29 cellular contexts compared by ENCODE assay signal in genomic region chr5:126056362-126056761, GRCh38.
"Had no signal": no experiment of that assay in that cellular context is flagged by ENCODE, and none has a peak within 500 bp of the region (broad histone marks: within the 10 kb centered on the region; RNA-seq: fewer than 3 reads in every experiment).

No MANE protein-coding gene starts in this region.

- FAIRE-seq: endothelial cell of umbilical vein, islet of Langerhans, urothelium cell line had no signal

- H3K4me1 Mint-ChIP-seq: activated T-helper 17 cell treated with anti-CD3 and anti-CD28 coated beads, Interleukin-2, amount 50 U/mL, for 72 hours; memory B cell; stimulated activated memory B cell treated with anti-CD40 and anti-IgM and Interleukin-4, amounts not matched to agents 10 μg/mL and 1 μg/mL and 100 μg/mL, for 72 hours; T-cell had no signal

- DNase-seq: activated CD4-positive, alpha-beta T cell treated with anti-CD3 and anti-CD28 coated beads for 1 hour; activated CD4-positive, alpha-beta T cell treated with anti-CD3 and anti-CD28 coated beads, Interleukin-2, amount 50 U/mL, for 1 hour; activated CD8-positive, alpha-beta memory T cell treated with anti-CD3 and anti-CD28 coated beads for 24 hours; activated CD8-positive, alpha-beta memory T cell treated with anti-CD3 and anti-CD28 coated beads, Interleukin-2, amount 50 U/mL, for 4 hours; activated T-cell treated with anti-CD3 and anti-CD28 coated beads, Interleukin-2, amount 50 U/mL, for 24 hours; aorta; brain microvascular endothelial cell; caudate nucleus; dermis blood vessel endothelial cell; effector CD8-positive, alpha-beta T cell; posterior cingulate gyrus; sigmoid colon; stimulated activated CD4-positive, alpha-beta T cell treated with anti-CD3 and anti-CD28 coated beads, Interleukin-15, amount 100 ng/mL, for 24 hours; stomach; T-cell; WERI-Rb-1 had no signal

- H3K27me3 Mint-ChIP-seq: activated T-cell treated with anti-CD3 and anti-CD28 coated beads, Interleukin-2, amount 50 U/mL, for 24 hours; activated T-helper 17 cell treated with anti-CD3 and anti-CD28 coated beads, Interleukin-2, amount 50 U/mL, for 72 hours; T-cell had no signal

- H3K27ac Mint-ChIP-seq: activated naive CD4-positive, alpha-beta T cell treated with anti-CD3 and anti-CD28 coated beads, Interleukin-2, amount 50 U/mL, for 72 hours; activated T-cell treated with anti-CD3 and anti-CD28 coated beads, Interleukin-2, amount 50 U/mL, for 24 hours; activated T-helper 17 cell treated with anti-CD3 and anti-CD28 coated beads, Interleukin-2, amount 50 U/mL, for 72 hours; memory B cell; stimulated activated memory B cell treated with anti-CD40 and anti-IgM and Interleukin-4, amounts not matched to agents 10 μg/mL and 1 μg/mL and 100 μg/mL, for 72 hours; T-cell; T-helper 2 cell treated with Interferon-gamma antibody and Interleukin-4, amounts not matched to agents 5 μg/mL and 100 μg/mL, for 36 hours had no signal

- H3K4me1 ChIP-seq: sigmoid colon, stomach, suprapubic skin, tibial nerve had no signal

- H3K4me3 ChIP-seq: esophagus muscularis mucosa, hepatocyte, sigmoid colon, smooth muscle cell, stomach, suprapubic skin, tibial nerve had no signal

- H3K27me3 ChIP-seq: brain microvascular endothelial cell, esophagus muscularis mucosa, hepatocyte, sigmoid colon, stomach, suprapubic skin, tibial nerve had no signal

- H3K4me3 Mint-ChIP-seq: activated T-cell treated with anti-CD3 and anti-CD28 coated beads, Interleukin-2, amount 50 U/mL, for 24 hours; activated T-helper 17 cell treated with anti-CD3 and anti-CD28 coated beads, Interleukin-2, amount 50 U/mL, for 72 hours; memory B cell; stimulated activated memory B cell treated with anti-CD40 and anti-IgM and Interleukin-4, amounts not matched to agents 10 μg/mL and 1 μg/mL and 100 μg/mL, for 72 hours; T-cell; T-helper 2 cell treated with Interferon-gamma antibody and Interleukin-4, amounts not matched to agents 5 μg/mL and 100 μg/mL, for 36 hours had no signal

- H3K9me3 ChIP-seq: esophagus muscularis mucosa, sigmoid colon, suprapubic skin, tibial nerve had no signal

- H2AFZ ChIP-seq: hepatocyte had no signal

- H3K36me3 Mint-ChIP-seq: activated naive CD4-positive, alpha-beta T cell treated with anti-CD3 and anti-CD28 coated beads, Interleukin-2, amount 50 U/mL, for 72 hours; memory B cell; stimulated activated memory B cell treated with anti-CD40 and anti-IgM and Interleukin-4, amounts not matched to agents 10 μg/mL and 1 μg/mL and 100 μg/mL, for 72 hours; T-cell had no signal

- H3K27ac ChIP-seq: brain microvascular endothelial cell, esophagus muscularis mucosa, hepatocyte, sigmoid colon, stomach, suprapubic skin, tibial nerve, WERI-Rb-1 had no signal

- H3K36me3 ChIP-seq: brain microvascular endothelial cell, esophagus muscularis mucosa, sigmoid colon, stomach, suprapubic skin, tibial nerve, WERI-Rb-1 had no signal

- H3K9me3 Mint-ChIP-seq: stimulated activated memory B cell treated with anti-CD40 and anti-IgM and Interleukin-4, amounts not matched to agents 10 μg/mL and 1 μg/mL and 100 μg/mL, for 72 hours had no signal

- H3K79me2 ChIP-seq: hepatocyte had no signal

- ATAC-seq: activated naive CD4-positive, alpha-beta T cell treated with anti-CD3 and anti-CD28 coated beads, Interleukin-2, amount 50 U/mL, for 72 hours; activated T-helper 17 cell treated with anti-CD3 and anti-CD28 coated beads, Interleukin-2, amount 50 U/mL, for 72 hours; stimulated activated memory B cell treated with anti-CD40 and anti-IgM and Interleukin-4, amounts not matched to agents 10 μg/mL and 1 μg/mL and 100 μg/mL, for 72 hours; T-cell had no signal

- H3K4me2 ChIP-seq: hepatocyte, smooth muscle cell had no signal
